In the genomic region with DNA sequence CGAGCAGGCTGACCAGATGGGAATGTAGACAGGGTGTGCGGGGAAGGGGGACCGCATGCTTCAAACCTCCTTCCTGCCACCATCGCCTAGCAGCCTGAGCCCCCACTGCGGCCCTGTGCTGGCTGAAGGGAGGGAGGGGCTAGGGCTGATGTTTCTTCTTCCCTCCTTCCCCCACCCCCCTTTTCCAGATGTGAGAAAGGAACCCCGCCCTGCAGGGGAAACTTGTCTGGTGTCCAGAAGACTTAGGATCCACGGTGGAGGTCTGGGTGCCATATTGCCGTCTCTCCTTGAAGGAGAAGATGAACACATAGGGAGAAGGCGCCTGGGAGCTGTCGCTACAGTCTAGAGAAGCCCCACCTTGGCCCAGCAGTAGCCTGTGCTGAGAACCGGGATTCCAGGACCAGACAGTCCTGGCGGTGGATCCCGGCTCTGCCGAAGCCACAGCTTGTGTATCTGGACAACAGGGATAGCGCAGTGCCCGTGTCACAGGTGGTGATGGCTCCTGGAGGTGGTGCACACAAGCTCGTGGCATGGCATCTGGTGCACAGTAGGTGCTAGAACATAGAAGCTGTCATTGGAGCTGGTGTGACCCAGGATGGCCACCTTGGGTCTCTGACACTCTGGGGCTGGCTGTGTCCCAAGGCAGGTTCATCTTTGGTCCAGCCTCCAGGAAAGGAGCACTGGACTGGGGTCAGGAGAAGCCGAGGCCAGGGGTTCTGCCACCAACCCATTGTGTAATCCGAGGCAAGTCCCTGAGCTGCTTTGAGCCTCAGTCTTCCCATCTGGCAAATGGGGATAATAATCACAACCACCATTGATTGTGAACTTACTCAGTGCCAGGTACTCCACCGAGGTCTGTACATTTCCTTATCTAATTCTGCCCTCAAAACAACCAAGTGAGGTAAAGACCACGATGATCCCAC, we compare ENCODE assay signal across 10 cellular contexts.
DNase-seq lines count a peak whose midpoint lies in the region; ATAC-seq, FAIRE-seq and TF ChIP-seq lines count a peak whose summit lies in the region.
"Had no signal": no experiment of that assay in that cellular context is flagged by ENCODE, and none has a peak within 500 bp of the region (broad histone marks: within the 10 kb centered on the region; RNA-seq: fewer than 3 reads in every experiment).

No MANE protein-coding gene starts in this region.

- ATAC-seq in HG03135 (IDR thresholded peaks at IDR 0.05; ENCODE audit: unreplicated experiment): no peak

- H2AK5ac ChIP-seq in neuronal stem cell (ENCODE audit: low read depth, low read length): peak overlapping the region; percentile 97

- intact Hi-C loops in esophagus squamous epithelium (cut with DNase I): no loop called here

- H3K27ac ChIP-seq in AG04450 (ENCODE audit: low read depth, low read length) (peak overlapping the region; percentile 39), KOPT-K1 (ENCODE audit: low read depth, low read length, poor library complexity, severe bottlenecking) (peak overlapping the region; percentile 97), esophagus squamous epithelium (peak overlapping the region; percentile 95 to 99 (median 98)), neuronal stem cell (replicated peaks; ENCODE audit: low read length) (peak overlapping the region; percentile 97)

- H3K4me3 ChIP-seq in AG04450 (ENCODE audit: low read depth, low read length) (no peak overlapping the region), esophagus squamous epithelium (no peak overlapping the region), neuronal stem cell (ENCODE audit: low read length in 2 of 2) (peak overlapping the region in 1 of 2 donors; percentile 49), HAP-1 (no peak overlapping the region)

- peak overlapping the region; percentile 45 for H2AFZ ChIP-seq in neuronal stem cell (ENCODE audit: low read length)

- H3K27me3 ChIP-seq in AG04450 (ENCODE audit: control insufficient read depth, insufficient read depth, low read length) (no peaks in the 10 kb centered on the region), esophagus squamous epithelium (no peaks in the 10 kb centered on the region), neuronal stem cell (ENCODE audit: control insufficient read depth in 3 of 3, insufficient read depth in 3 of 3, low read depth in 1 of 3, low read length in 3 of 3) (no peaks in the 10 kb centered on the region), HAP-1 (ENCODE audit: low read depth) (no peaks in the 10 kb centered on the region)

- H2BK12ac ChIP-seq in neuronal stem cell (ENCODE audit: low read length): peak overlapping the region; percentile 91

- TF ChIP-seq CTCF in AG04450 (IDR thresholded peaks at IDR 0.05; ENCODE audit: low read depth, low read length) (no peak), esophagus squamous epithelium (IDR thresholded peaks at IDR 0.05) (no peak)

- no peak for DNase-seq in AG04450 (ENCODE audit: low read depth, low spot score)
- DNase-seq in esophagus squamous epithelium (lab: John Stamatoyannopoulos, UW): no peak
- DNase-seq in neuronal stem cell (ENCODE audit: low spot score): no peak
- DNase-seq in activated gamma-delta T cell treated with Interleukin-2 at 50 U/mL for 16 hours: no peak
- no peak for DNase-seq in GM19239 (ENCODE audit: insufficient read length, low spot score)
- no peak for DNase-seq in HAP-1 (ENCODE audit: low spot score in 2 of 2)
- DNase-seq: DMS153 had no signal

- peak overlapping the region; percentile 78 for H3K9ac ChIP-seq in neuronal stem cell (ENCODE audit: low read depth, low read length, poor library complexity)

- peak overlapping the region; percentile 42 for H3K4me2 ChIP-seq in neuronal stem cell (ENCODE audit: insufficient read depth, low read length, poor library complexity, severe bottlenecking)

- no peak for TF ChIP-seq POLR2A in esophagus squamous epithelium (IDR thresholded peaks at IDR 0.05)

- H3K79me1 ChIP-seq in neuronal stem cell (ENCODE audit: low read depth, low read length): no peaks in the 10 kb centered on the region

- CTCF ChIA-PET in AG04450 (lab: Charles Lee): no interaction called here

- POLR2A ChIA-PET in AG04450 (lab: Yijun Ruan, JAX): interaction anchor here (1.1 kb wide), 1 partner anchor 241 kb away, joined by 3 read pairs; no protein-coding TSS in a partner anchor

- 64 to 74% methylated on average over 6 to 11 of the region's 21 CpGs for WGBS in esophagus squamous epithelium, 2 donors
- WGBS in neuronal stem cell (ENCODE audit: extremely low coverage in 2 of 2, insufficient read length in 2 of 2, insufficient replicate concordance in 1 of 2), 2 donors: no CpG with 5 or more reads among the region's 21 CpGs

- H2BK120ac ChIP-seq in neuronal stem cell (ENCODE audit: low read depth, low read length): peak overlapping the region; percentile 93

- peak overlapping the region; percentile 38 for H3K23ac ChIP-seq in neuronal stem cell (ENCODE audit: low read depth, low read length, poor library complexity)

- H3K14ac ChIP-seq in neuronal stem cell (ENCODE audit: low read length): peak overlapping the region; percentile 60

- in situ Hi-C loops in HAP-1 (cut with MboI; ENCODE audit: low sequenced_read_pairs): no loop called here

- peak overlapping the region; percentile 74 for H4K91ac ChIP-seq in neuronal stem cell (ENCODE audit: low read depth, low read length, poor library complexity)

- H3K36me3 ChIP-seq in KOPT-K1 (ENCODE audit: insufficient read depth, low read length): no peaks in the 10 kb centered on the region
- no peaks in the 10 kb centered on the region for H3K36me3 ChIP-seq in esophagus squamous epithelium
- H3K36me3 ChIP-seq in neuronal stem cell (replicated peaks in 1 of 2; ENCODE audit: control insufficient read depth in 2 of 2, insufficient read depth in 2 of 2, low read length in 2 of 2): no peaks in the 10 kb centered on the region
- H3K36me3 ChIP-seq in HAP-1 (replicated peaks): no peaks in the 10 kb centered on the region

- H3K9me3 ChIP-seq in AG04450 (ENCODE audit: control insufficient read depth, insufficient read depth, low read length) (peaks cover 8% of the 10 kb centered on the region), KOPT-K1 (ENCODE audit: insufficient read depth, low read length, poor library complexity, severe bottlenecking) (no peaks in the 10 kb centered on the region), esophagus squamous epithelium (no peaks in the 10 kb centered on the region), neuronal stem cell (replicated peaks in 1 of 2; ENCODE audit: control insufficient read depth in 2 of 2, insufficient read depth in 1 of 2, low read depth in 1 of 2, low read length in 2 of 2) (peaks cover 3 to 6% of the 10 kb centered on the region in 2 donors), HAP-1 (no peaks in the 10 kb centered on the region)

- peak overlapping the region; percentile 59 for H2BK15ac ChIP-seq in neuronal stem cell (ENCODE audit: low read length)

- H4K8ac ChIP-seq in neuronal stem cell (ENCODE audit: low read depth, low read length): no peak overlapping the region

- H3K4ac ChIP-seq in neuronal stem cell (ENCODE audit: low read length): peak overlapping the region; percentile 54

- H3K18ac ChIP-seq in neuronal stem cell (ENCODE audit: low read length): peak overlapping the region; percentile 98

- H3K4me1 ChIP-seq in esophagus squamous epithelium (peaks cover 22 to 50% (median 29%) of the 10 kb centered on the region in 3 donors), neuronal stem cell (ENCODE audit: control insufficient read depth in 2 of 2, insufficient read depth in 1 of 2, low read depth in 1 of 2, low read length in 2 of 2) (peaks cover 32 to 37% of the 10 kb centered on the region in 2 donors), HAP-1 (peaks cover 17% of the 10 kb centered on the region)

- H2BK5ac ChIP-seq in neuronal stem cell (ENCODE audit: low read length): peak overlapping the region; percentile 99

- no peak for FAIRE-seq in GM19239 (lab: Jason Lieb, UNC)
- FAIRE-seq: urothelium cell line had no signal

Comparison
In these comparisons a context has a peak if more than half of its experiments do, and no peak if none do; other contexts are left out.
1. H3K27ac ChIP-seq: peak in every context shown above with its lines; median percentile 98 in esophagus squamous epithelium; 97 in KOPT-K1; 97 in neuronal stem cell; 39 in AG04450.